8 cellular contexts compared by ENCODE assay signal in the genomic region with DNA sequence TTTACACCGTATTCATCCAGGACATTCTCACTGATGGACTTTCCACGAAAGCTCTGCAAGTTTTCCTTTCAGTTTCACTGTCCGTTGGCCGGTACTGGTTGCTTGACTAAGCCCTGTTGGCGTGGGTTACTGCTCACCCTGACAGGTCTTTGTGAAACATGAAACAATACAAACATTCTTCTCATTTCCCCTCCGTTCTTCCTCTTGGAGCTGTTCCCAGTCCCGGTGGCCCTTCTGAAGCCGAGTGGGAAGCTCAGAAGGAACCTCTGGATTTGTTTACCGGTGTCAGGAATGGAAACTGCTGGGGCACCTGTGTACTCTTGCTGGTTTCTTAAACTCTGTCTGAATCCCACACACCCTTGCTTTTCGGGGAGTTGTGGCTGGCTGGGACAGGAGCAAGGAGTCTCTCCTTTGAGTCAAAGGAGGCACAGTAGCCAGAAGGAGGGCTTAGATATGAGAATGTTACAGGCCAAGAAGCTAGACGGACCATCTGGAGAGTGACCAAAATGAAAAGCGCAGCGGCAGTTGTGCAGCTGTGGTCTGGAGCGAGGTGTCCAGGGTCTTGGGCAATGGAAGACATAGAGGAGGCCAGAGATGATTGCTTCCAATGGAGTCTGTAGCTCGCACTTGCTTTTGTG. TPM values are rescaled to one million over a fixed set of nuclear protein-coding genes. Genes with fewer than 3 reads are reported as not detected.
DNase-seq lines count a peak whose midpoint lies in the region; ATAC-seq, FAIRE-seq and TF ChIP-seq lines count a peak whose summit lies in the region.

No MANE protein-coding gene starts in this region.

- dilution Hi-C loops in endothelial cell of umbilical vein (cut with MboI; ENCODE audit: extremely low pct_ligation_motif_present, low sequenced_read_pairs), result no loop called here

- H3K27ac ChIP-seq in Panc1 (ENCODE audit: low read length), result no peak overlapping the region; the same call in 1 of the 2 replicates
- H3K27ac ChIP-seq in endothelial cell of umbilical vein (ENCODE audit: insufficient read depth, low read depth, low read length), result peak overlapping the region; percentile 55
- peak overlapping the region; percentile 80 for H3K27ac ChIP-seq in muscle layer of colon (ENCODE audit: low read depth, low read length)
- peak overlapping the region in 1 of 2 donors; percentile 45 for H3K27ac ChIP-seq in aorta (ENCODE audit: low read depth in 1 of 2, low read length in 2 of 2)

- in situ Hi-C loops in Panc1 (cut with HindIII; ENCODE audit: low pct_unique_long_range_greater_than_20kb, low sequenced_read_pairs), result no loop called here

- no peaks in the 10 kb centered on the region for H3K27me3 Mint-ChIP-seq in activated naive CD4-positive, alpha-beta T cell treated with anti-CD3 and anti-CD28 coated beads, Interleukin-2, amount 50 U/mL, for 24 hours

- FAIRE-seq in endothelial cell of umbilical vein (lab: Jason Lieb, UNC), result peak; percentile 99

- no peak for TF ChIP-seq CTCF in Panc1 (IDR thresholded peaks at IDR 0.05)
- no peak for TF ChIP-seq CTCF in endothelial cell of umbilical vein (IDR thresholded peaks at IDR 0.05; ENCODE audit: extremely low read depth in 1 of 2, insufficient read depth in 1 of 2, low read depth in 1 of 2, low read length in 2 of 2)

- H3K9me3 Mint-ChIP-seq in activated naive CD4-positive, alpha-beta T cell treated with anti-CD3 and anti-CD28 coated beads, Interleukin-2, amount 50 U/mL, for 24 hours, result no peaks in the 10 kb centered on the region

- peak overlapping the region; percentile 66 for H3K4me2 ChIP-seq in endothelial cell of umbilical vein (ENCODE audit: insufficient read depth, low read length)

- H3K9me3 ChIP-seq in Panc1 (ENCODE audit: control insufficient read depth, insufficient read depth, low read depth, low read length) (no peaks in the 10 kb centered on the region), endothelial cell of umbilical vein (replicated peaks; ENCODE audit: control insufficient read depth, insufficient read depth, low read length) (no peaks in the 10 kb centered on the region), muscle layer of colon (ENCODE audit: low read length) (no peaks in the 10 kb centered on the region), aorta (ENCODE audit: control insufficient read depth, low read length) (no peaks in the 10 kb centered on the region)

- H2AFZ ChIP-seq in endothelial cell of umbilical vein (ENCODE audit: low read depth, low read length), result peak overlapping the region; percentile 69

- H3K36me3 Mint-ChIP-seq in activated naive CD4-positive, alpha-beta T cell treated with anti-CD3 and anti-CD28 coated beads, Interleukin-2, amount 50 U/mL, for 24 hours, result no peaks in the 10 kb centered on the region

- TF ChIP-seq POLR2A in endothelial cell of umbilical vein (IDR thresholded peaks at IDR 0.05; ENCODE audit: low read depth, low read length), result no peak

- intact Hi-C loops in Panc1 (cut with micrococcal nuclease; ENCODE audit: unreplicated experiment), result no loop called here
- intact Hi-C loops in endothelial cell of umbilical vein (cut with micrococcal nuclease), result loop anchor here (2.0 to 5.0 kb wide), 2 partner anchors 47 to 191 kb away; no protein-coding TSS in a partner anchor
- intact Hi-C loops in aorta (cut with DNase I), result no loop called here

- no peaks in the 10 kb centered on the region for H4K20me1 ChIP-seq in endothelial cell of umbilical vein (replicated peaks; ENCODE audit: control insufficient read depth, extremely low read depth, insufficient read depth, low read length)

- POLR2A ChIA-PET in Panc1 (lab: Charles Lee) (interaction anchor here (0.5 kb wide), 1 partner anchor 133 kb away, joined by 4 read pairs; no protein-coding TSS in a partner anchor), endothelial cell of umbilical vein (lab: Charles Lee) (interaction anchor here (0.6 to 0.7 kb wide), 2 partner anchors 21 to 1718 kb away, joined by 4 to 6 read pairs; no protein-coding TSS in a partner anchor)

- no peaks in the 10 kb centered on the region for H3K9me1 ChIP-seq in endothelial cell of umbilical vein (replicated peaks; ENCODE audit: control insufficient read depth, extremely low read depth, insufficient read depth, low read length)

- H3K27me3 ChIP-seq in Panc1 (ENCODE audit: control insufficient read depth, insufficient read depth, low read length) (no peaks in the 10 kb centered on the region), endothelial cell of umbilical vein (ENCODE audit: control insufficient read depth in 2 of 2, insufficient read depth in 2 of 2, low read length in 2 of 2) (peaks cover 0 to 2% of the 10 kb centered on the region in 2 experiments), muscle layer of colon (ENCODE audit: control insufficient read depth in 1 of 2, insufficient read depth in 2 of 2, low read length in 2 of 2) (no peaks in the 10 kb centered on the region), aorta (ENCODE audit: control insufficient read depth in 1 of 2, insufficient read depth in 2 of 2, low read length in 1 of 2) (no peaks in the 10 kb centered on the region)

- H3K79me2 ChIP-seq in endothelial cell of umbilical vein (ENCODE audit: control insufficient read depth, insufficient read depth, low read length), result no peaks in the 10 kb centered on the region

- no peaks in the 10 kb centered on the region for H3K36me3 ChIP-seq in Panc1 (ENCODE audit: control insufficient read depth, insufficient read depth, low read length)
- H3K36me3 ChIP-seq in endothelial cell of umbilical vein (ENCODE audit: control insufficient read depth in 2 of 2, extremely low read depth in 1 of 2, insufficient read depth in 2 of 2, low read length in 2 of 2), result no peaks in the 10 kb centered on the region
- no peaks in the 10 kb centered on the region for H3K36me3 ChIP-seq in muscle layer of colon (ENCODE audit: insufficient read depth, low read length)
- H3K36me3 ChIP-seq in aorta (ENCODE audit: control insufficient read depth in 1 of 2, insufficient read depth in 2 of 2, low read length in 1 of 2), result no peaks in the 10 kb centered on the region

- ATAC-seq in HG02840 (IDR thresholded peaks at IDR 0.05; ENCODE audit: low FRiP score, unreplicated experiment) (peak; percentile 52), Panc1 (peak; percentile 83), aorta (ENCODE audit: low FRiP score) (peak; percentile 86)

- BruUV-seq in Panc1 (replicated peaks; lab: Mats Ljungman, UMichigan) (no TSS peak), endothelial cell of umbilical vein (replicated peaks; lab: Mats Ljungman, UMichigan) (no TSS peak)

- no peak overlapping the region for H3K27ac Mint-ChIP-seq in activated naive CD4-positive, alpha-beta T cell treated with anti-CD3 and anti-CD28 coated beads, Interleukin-2, amount 50 U/mL, for 24 hours

- H3K4me3 ChIP-seq in Panc1 (ENCODE audit: low read depth in 2 of 2, low read length in 2 of 2) (peak overlapping the region; percentile 29 to 60), endothelial cell of umbilical vein (replicated peaks in 1 of 3; ENCODE audit: insufficient read depth in 1 of 3, low read depth in 1 of 3, low read length in 3 of 3) (peak overlapping the region; percentile 27 to 60 (median 39)), muscle layer of colon (ENCODE audit: low read depth in 1 of 2, low read length in 2 of 2) (peak overlapping the region; percentile 16 to 49), aorta (ENCODE audit: low read length in 2 of 2) (peak overlapping the region; percentile 47 to 84)

- H3K4me1 ChIP-seq in Panc1 (ENCODE audit: control insufficient read depth, insufficient read depth, low read length) (no peaks in the 10 kb centered on the region), endothelial cell of umbilical vein (ENCODE audit: control insufficient read depth, extremely low read depth, insufficient read depth, low read length) (peaks cover 15% of the 10 kb centered on the region), muscle layer of colon (ENCODE audit: insufficient read depth, low read length) (peaks cover 14% of the 10 kb centered on the region), aorta (ENCODE audit: control insufficient read depth in 1 of 2, insufficient read depth in 2 of 2, low read length in 2 of 2) (no peaks in the 10 kb centered on the region)

- WGBS in aorta, 2 donors, result 23% methylated on average over 15 of the region's 15 CpGs

- CTCF ChIA-PET in Panc1 (lab: Charles Lee), result no interaction called here
- CTCF ChIA-PET in endothelial cell of umbilical vein (lab: Charles Lee), result interaction anchor here (0.6 to 5.0 kb wide), 13 partner anchors 9 to 192 kb away, joined by 3 to 124 read pairs (median 4); partner anchors contain the start of gene MAP3K8

- DNase-seq in activated naive CD4-positive, alpha-beta T cell (lab: John Stamatoyannopoulos, UW), result no peak
- DNase-seq in Panc1 (ENCODE audit: low read depth, low spot score), result no peak
- DNase-seq in endothelial cell of umbilical vein (ENCODE audit: low read depth, low spot score), result peak; percentile 96
- peak in 1 of 2 donors; percentile 73 for DNase-seq in aorta
- no peak for DNase-seq in activated naive CD4-positive, alpha-beta T cell treated with Interleukin-2 at 50 U/mL for 16 hours

- peaks cover 3% of the 10 kb centered on the region for H3K4me1 Mint-ChIP-seq in activated naive CD4-positive, alpha-beta T cell treated with anti-CD3 and anti-CD28 coated beads, Interleukin-2, amount 50 U/mL, for 24 hours

- peak overlapping the region; percentile 41 for H3K9ac ChIP-seq in endothelial cell of umbilical vein (replicated peaks; ENCODE audit: extremely low read depth, insufficient read depth, low read length)
- H3K9ac ChIP-seq in muscle layer of colon (ENCODE audit: low read length), result peak overlapping the region; percentile 40

- peak overlapping the region; percentile 12 for H3K4me3 Mint-ChIP-seq in activated naive CD4-positive, alpha-beta T cell treated with anti-CD3 and anti-CD28 coated beads, Interleukin-2, amount 50 U/mL, for 24 hours

TF ChIP-seq in endothelial cell of umbilical vein, 7 proteins besides CTCF, POLR2A, EP300 and RAD21 (continues in another document):
- TF ChIP-seq MAX (IDR thresholded peaks at IDR 0.05; ENCODE audit: insufficient read depth, insufficient read length) (no peak), GATA2 (IDR thresholded peaks at IDR 0.05; ENCODE audit: insufficient read depth, insufficient read length, low read depth, low read length) (no peak)

RNA-seq across cellular contexts. Expression of gene LYZL2, which starts 45.7 kb away (rescaled TPM):
- total RNA-seq in Panc1 (2021; ENCODE audit: unreplicated experiment), result not detected
- not detected for polyA plus RNA-seq in Panc1 (2012; ENCODE audit: insufficient read length)
- total RNA-seq in endothelial cell of umbilical vein, result not detected in 2 replicates
- not detected in 2 replicates for polyA plus RNA-seq in endothelial cell of umbilical vein
- polyA plus RNA-seq in endothelial cell of umbilical vein (2011; cell fraction: cytosol; rRNA removed), result not detected in 2 replicates
- not detected in 2 replicates for polyA plus RNA-seq in endothelial cell of umbilical vein (2011; cell fraction: nucleus; rRNA removed)
- polyA plus RNA-seq in endothelial cell of umbilical vein (2012), result not detected in 2 replicates
- not detected in 2 replicates for polyA minus RNA-seq in endothelial cell of umbilical vein
- polyA minus RNA-seq in endothelial cell of umbilical vein (2011; cell fraction: cytosol; rRNA and poly(A)+ RNA removed), result not detected
- polyA minus RNA-seq in endothelial cell of umbilical vein (2011; cell fraction: nucleus; rRNA and poly(A)+ RNA removed), result not detected in 2 replicates
- total RNA-seq in aorta, result not detected
- polyA plus RNA-seq in aorta, result not detected
